In genomic region chr2:28276076-28276618, GRCh38 we compare ENCODE assay signal across 8 cellular contexts.
DNase-seq lines count a peak whose midpoint lies in the region; ATAC-seq lines count a peak whose summit lies in the region.

No MANE protein-coding gene starts in this region.

- H3K9ac ChIP-seq in stomach smooth muscle (ENCODE audit: low read length in 2 of 2) = peak overlapping the region in 1 of 2 donors; percentile 26

- no peaks in the 10 kb centered on the region for H3K27me3 Mint-ChIP-seq in activated T-cell treated with anti-CD3 and anti-CD28 coated beads, Interleukin-2, amount 50 U/mL, for 4 hours (ENCODE audit: low read depth)

- peaks cover 24% of the 10 kb centered on the region for H3K36me3 Mint-ChIP-seq in activated T-cell treated with anti-CD3 and anti-CD28 coated beads, Interleukin-2, amount 50 U/mL, for 4 hours (ENCODE audit: insufficient read depth)

- H3K36me3 ChIP-seq in stomach smooth muscle (ENCODE audit: control insufficient read depth in 2 of 2, insufficient read depth in 2 of 2, low read length in 2 of 2) = no peaks in the 10 kb centered on the region

- no peaks in the 10 kb centered on the region for H3K9me3 ChIP-seq in stomach smooth muscle (ENCODE audit: control insufficient read depth in 2 of 2, low read length in 2 of 2)

- no peaks in the 10 kb centered on the region for H3K9me3 Mint-ChIP-seq in activated T-cell treated with anti-CD3 and anti-CD28 coated beads, Interleukin-2, amount 50 U/mL, for 4 hours

- ATAC-seq in activated T-cell treated with anti-CD3 and anti-CD28 coated beads, Interleukin-2, amount 50 U/mL, for 4 hours = peak; percentile 98
- no peak for ATAC-seq in HG02623 (IDR thresholded peaks at IDR 0.05; ENCODE audit: unreplicated experiment)

- DNase-seq in activated CD8-positive, alpha-beta memory T cell treated with anti-CD3 and anti-CD28 coated beads for 24 hours = peak; percentile 64
- no peak for DNase-seq in activated CD8-positive, alpha-beta memory T cell treated with anti-CD3 and anti-CD28 coated beads, Interleukin-2, amount 50 U/mL, for 48 hours
- DNase-seq in HPDE6-E6E7 (ENCODE audit: extremely low spot score) (peak; percentile 90), iPS-NIHi11 (ENCODE audit: low spot score) (peak; percentile 26), middle frontal gyrus (ENCODE audit: extremely low spot score, low spot score) (no peak)
- peak; percentile 15 for DNase-seq in activated T-cell treated with anti-CD3 and anti-CD28 coated beads, Interleukin-2, amount 50 U/mL, for 4 hours

- H3K4me1 Mint-ChIP-seq in activated T-cell treated with anti-CD3 and anti-CD28 coated beads, Interleukin-2, amount 50 U/mL, for 4 hours (ENCODE audit: low read depth) = peaks cover 40% of the 10 kb centered on the region

- no peak overlapping the region for H3K4me3 Mint-ChIP-seq in activated T-cell treated with anti-CD3 and anti-CD28 coated beads, Interleukin-2, amount 50 U/mL, for 4 hours

- H3K4me1 ChIP-seq in stomach smooth muscle (ENCODE audit: control insufficient read depth, insufficient read depth, low read length) = peaks cover 18% of the 10 kb centered on the region

- no peaks in the 10 kb centered on the region for H3K27me3 ChIP-seq in stomach smooth muscle (ENCODE audit: control insufficient read depth in 1 of 2, insufficient read depth in 2 of 2, low read length in 2 of 2)

- peak overlapping the region; percentile 69 for H3K27ac ChIP-seq in stomach smooth muscle (ENCODE audit: low read length)

- H3K4me3 ChIP-seq in stomach smooth muscle (ENCODE audit: low read length in 2 of 2) = no peak overlapping the region

Comparison
In these comparisons a context has a peak if more than half of its experiments do, and no peak if none do; other contexts are left out.
1. DNase-seq: peak in activated CD8-positive, alpha-beta memory T cell treated with anti-CD3 and anti-CD28 coated beads for 24 hours (single experiment), HPDE6-E6E7 (single experiment), activated T-cell treated with anti-CD3 and anti-CD28 coated beads, Interleukin-2, amount 50 U/mL, for 4 hours (single experiment) and iPS-NIHi11 (single experiment); none in activated CD8-positive, alpha-beta memory T cell treated with anti-CD3 and anti-CD28 coated beads, Interleukin-2, amount 50 U/mL, for 48 hours (single experiment) and middle frontal gyrus (single experiment).